Comparison of ENCODE assay signal across 10 cellular contexts in the genomic region with DNA sequence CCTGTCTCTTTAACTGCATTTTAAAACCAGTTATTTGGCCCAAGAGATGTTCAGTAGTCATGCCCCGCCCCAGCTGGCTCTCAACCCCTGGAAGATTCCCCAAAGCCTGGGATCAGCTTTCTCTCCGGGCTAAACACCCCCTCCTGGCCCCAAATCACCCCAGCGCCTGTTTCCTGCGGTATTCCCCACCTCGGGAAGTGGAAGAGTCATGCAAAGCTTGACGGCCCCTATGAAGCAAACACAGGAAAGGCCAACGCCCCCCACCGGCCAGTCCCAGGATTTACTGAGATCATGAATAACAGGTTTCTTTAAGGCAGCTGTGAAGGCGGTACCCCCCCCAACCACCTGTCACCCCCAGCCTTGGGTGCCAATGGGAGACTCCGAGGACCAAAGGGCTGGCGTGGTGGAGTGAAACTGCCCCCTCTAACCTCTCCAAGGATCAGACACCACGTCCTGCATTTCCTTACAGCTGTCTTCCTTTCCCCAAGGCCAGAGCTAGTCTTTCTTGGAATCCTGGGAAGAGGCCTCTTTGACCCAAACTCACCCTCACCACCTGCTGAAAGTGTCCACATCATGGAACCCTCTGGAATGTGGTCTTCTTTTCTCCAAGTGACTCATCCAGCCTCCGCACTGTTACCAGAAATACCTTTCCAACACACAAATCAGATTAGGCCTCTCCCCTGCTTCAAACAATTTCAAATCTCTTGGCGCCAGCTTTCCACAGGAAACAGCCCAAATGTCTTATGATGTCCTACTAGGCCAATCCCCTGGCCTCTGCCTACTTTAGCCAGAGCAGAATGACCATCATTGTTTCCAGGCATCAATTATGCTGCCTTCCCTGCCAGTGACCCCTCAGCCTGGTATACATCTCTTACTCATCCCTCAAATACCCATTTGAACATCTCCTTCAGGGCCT.
DNase-seq lines count a peak whose midpoint lies in the region; ATAC-seq, FAIRE-seq and TF ChIP-seq lines count a peak whose summit lies in the region.
"Had no signal": no experiment of that assay in that cellular context is flagged by ENCODE, and none has a peak within 500 bp of the region (broad histone marks: within the 10 kb centered on the region; RNA-seq: fewer than 3 reads in every experiment).

No MANE protein-coding gene starts in this region.

- no peaks in the 10 kb centered on the region for H4K20me1 ChIP-seq in HCT116 (ENCODE audit: insufficient read depth)

- H3K9me2 ChIP-seq in HCT116 (ENCODE audit: insufficient read depth): no peaks in the 10 kb centered on the region

- no peak overlapping the region for H3K4me2 ChIP-seq in HCT116 (ENCODE audit: low read length)

- TF ChIP-seq RAD21 in HCT116 (IDR thresholded peaks at IDR 0.05; ENCODE audit: low read depth): no peak

- H3K27ac ChIP-seq in HCT116 (ENCODE audit: low read depth, low read length): no peak overlapping the region
- peak overlapping the region in 2 of 4 donors; percentile 46 to 74 for H3K27ac ChIP-seq in tibial nerve

- BruUV-seq in HCT116 (replicated peaks; lab: Mats Ljungman, UMichigan): no TSS peak

- no peaks in the 10 kb centered on the region for H3K9me3 ChIP-seq in HCT116 (ENCODE audit: control insufficient read depth in 1 of 2, insufficient read depth in 1 of 2, low read depth in 1 of 2, low read length in 2 of 2)
- H3K9me3 ChIP-seq in tibial nerve: peaks cover 0 to 12% (median 2%) of the 10 kb centered on the region in 4 donors

- H3K36me3 ChIP-seq in HCT116 (ENCODE audit: control insufficient read depth in 1 of 2, insufficient read depth in 2 of 2, low read length in 2 of 2): no peaks in the 10 kb centered on the region
- H3K36me3 ChIP-seq in tibial nerve: no peaks in the 10 kb centered on the region

- ATAC-seq in HCT116 (peak; percentile 32; the same call in 1 of the 2 replicates), left lobe of liver (peak; percentile 36), GM19023 (IDR thresholded peaks at IDR 0.05; ENCODE audit: unreplicated experiment) (no peak)

- no peaks in the 10 kb centered on the region for H3K79me2 ChIP-seq in HCT116 (ENCODE audit: insufficient read depth, low read length)

- no peak for TF ChIP-seq EP300 in tibial nerve (IDR thresholded peaks at IDR 0.05)

- no peak overlapping the region for H3K9ac ChIP-seq in HCT116 (ENCODE audit: low read length)

- no peak overlapping the region for H3K27ac Mint-ChIP-seq in chondrocyte (ENCODE audit: unreplicated experiment)

- WGBS in tibial nerve, 2 donors: 54 to 60% methylated on average over 14 of the region's 14 CpGs

- POLR2A ChIA-PET in HCT116 (lab: Charles Lee): no interaction called here

- intact Hi-C loops in HCT116 (cut with micrococcal nuclease): no loop called here

- CTCF ChIA-PET in HCT116 (lab: Charles Lee): no interaction called here

- peaks cover 20% of the 10 kb centered on the region for H3K9me3 Mint-ChIP-seq in chondrocyte (ENCODE audit: low read depth)

- no peak overlapping the region for H3K4me3 Mint-ChIP-seq in chondrocyte (ENCODE audit: unreplicated experiment)

- DNase-seq in HCT116 (ENCODE audit: low read depth, low spot score): no peak
- no peak for DNase-seq in chondrocyte (ENCODE audit: low spot score)
- DNase-seq in left lobe of liver (ENCODE audit: low spot score): no peak
- peak; percentile 63 to 68 for DNase-seq in tibial nerve (ENCODE audit: low spot score in 2 of 2)
- no peak for DNase-seq in GM19239 (ENCODE audit: insufficient read length, low spot score)
- DNase-seq in NCI-H2107 treated with DMSO at 0.1 percent for 48 hours (lab: John Stamatoyannopoulos, UW; ENCODE audit: unreplicated experiment): no peak
- DNase-seq in DMS114 treated with DMSO at 0.1 percent for 48 hours (lab: John Stamatoyannopoulos, UW; ENCODE audit: unreplicated experiment): no peak
- DNase-seq: activated CD4-positive, alpha-beta T cell treated with anti-CD3 and anti-CD28 coated beads, Interleukin-2, amount 50 U/mL, for 1 hour had no signal

- peaks cover 30% of the 10 kb centered on the region for H3K4me1 Mint-ChIP-seq in chondrocyte (ENCODE audit: low read depth)

- no peak for TF ChIP-seq POLR2A in HCT116 (IDR thresholded peaks at IDR 0.05; ENCODE audit: borderline replicate concordance, extremely low read depth, insufficient read depth, insufficient read length)
- no peak for TF ChIP-seq POLR2A in tibial nerve (IDR thresholded peaks at IDR 0.05)

- H3K27me3 Mint-ChIP-seq in chondrocyte (ENCODE audit: low read depth): no peaks in the 10 kb centered on the region

- H3K4me3 ChIP-seq in HCT116 (replicated peaks in 1 of 2; ENCODE audit: low read depth in 1 of 2, low read length in 2 of 2) (no peak overlapping the region), tibial nerve (no peak overlapping the region)

- no peak overlapping the region for H2AFZ ChIP-seq in HCT116 (ENCODE audit: low read depth, low read length, poor library complexity, severe bottlenecking)

- H3K4me1 ChIP-seq in HCT116 (ENCODE audit: control insufficient read depth in 1 of 2, insufficient read depth in 2 of 2, low read length in 2 of 2): peaks cover 0 to 16% of the 10 kb centered on the region in 2 experiments; a peak in 2 of 4 replicates
- peaks cover 0 to 51% (median 8%) of the 10 kb centered on the region in 4 donors for H3K4me1 ChIP-seq in tibial nerve

- no peak for FAIRE-seq in GM19239 (lab: Jason Lieb, UNC)
- FAIRE-seq: endometrium had no signal

- TF ChIP-seq CTCF in HCT116 (IDR thresholded peaks at IDR 0.05 in 2 of 3, conservative IDR thresholded peaks at IDR 0.05 in 1 of 3; ENCODE audit: borderline replicate concordance in 1 of 3, insufficient read depth in 1 of 3, low read depth in 2 of 3, low read length in 2 of 3) (peak in 2 of 3 experiments; percentile 27; a peak in 3 of 6 replicates), chondrocyte (IDR thresholded peaks at IDR 0.05) (peak; percentile 27), tibial nerve (IDR thresholded peaks at IDR 0.05) (peak in 4 of 5 experiments; percentile 7 to 55 (median 28))

- RAD21 ChIA-PET in HCT116 (lab: Charles Lee; ENCODE audit: low non-redundant PET in 1 of 2, low total read pairs in 2 of 2, uncharacterized antibody in 2 of 2, unreplicated experiment in 2 of 2): no interaction called here

- peaks cover 7% of the 10 kb centered on the region for H3K36me3 Mint-ChIP-seq in chondrocyte (ENCODE audit: low read depth)

- H3K27me3 ChIP-seq in HCT116 (ENCODE audit: insufficient read depth, low read length) (no peaks in the 10 kb centered on the region), tibial nerve (no peaks in the 10 kb centered on the region)

TF ChIP-seq in HCT116, 20 proteins besides CTCF, POLR2A, EP300 and RAD21:
- TF ChIP-seq EGR1 (IDR thresholded peaks at IDR 0.05; ENCODE audit: low read depth): no peak

Comparison
In these comparisons a context has a peak if more than half of its experiments do, and no peak if none do; other contexts are left out.
1. DNase-seq: peak in tibial nerve (2 of 2); none in HCT116 (single experiment), chondrocyte (single experiment), left lobe of liver (single experiment), GM19239 (single experiment), NCI-H2107 treated with DMSO at 0.1 percent for 48 hours (single experiment) and DMS114 treated with DMSO at 0.1 percent for 48 hours (single experiment).
2. Peak in every context shown above with its lines, with median percentiles within 50 percentile points of each other: CTCF ChIP-seq.